ENCODE assay signal across 16 cellular contexts in the genomic region with DNA sequence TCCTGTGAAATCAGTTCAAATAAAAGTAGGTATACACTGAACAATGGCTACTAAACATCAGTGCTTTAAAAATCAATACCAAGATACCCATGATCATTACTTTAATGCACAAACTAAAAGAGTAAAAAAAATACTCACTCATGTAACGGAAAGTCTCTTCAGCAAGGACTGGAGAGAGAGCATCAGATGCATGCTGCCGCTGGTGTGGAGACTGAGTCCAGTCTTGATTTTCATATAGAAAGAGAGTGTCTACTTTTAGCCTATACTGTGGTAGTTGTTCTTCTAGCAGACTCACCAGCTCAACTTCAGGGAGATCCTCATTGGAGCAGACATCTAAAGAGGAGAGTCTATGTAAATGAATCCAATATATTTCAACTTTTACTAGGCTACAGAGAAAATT. TPM values are rescaled to one million over a fixed set of nuclear protein-coding genes. Genes with fewer than 3 reads are reported as not detected.
DNase-seq lines count a peak whose midpoint lies in the region; ATAC-seq, FAIRE-seq and TF ChIP-seq lines count a peak whose summit lies in the region.
"Had no signal": no experiment of that assay in that cellular context is flagged by ENCODE, and none has a peak within 500 bp of the region (broad histone marks: within the 10 kb centered on the region; RNA-seq: fewer than 3 reads in every experiment).

No MANE protein-coding gene starts in this region.

- no peaks in the 10 kb centered on the region for H3K36me3 ChIP-seq in subcutaneous abdominal adipose tissue (ENCODE audit: control insufficient read depth in 5 of 5, insufficient read depth in 5 of 5, low read length in 5 of 5)
- H3K36me3 ChIP-seq in kidney (ENCODE audit: control insufficient read depth in 1 of 2, insufficient read depth in 2 of 2, low read length in 2 of 2), result no peaks in the 10 kb centered on the region

- no peak for FAIRE-seq in kidney (lab: Jason Lieb, UNC)

- DNase-seq in T-helper 2 cell treated with Interferon-gamma antibody and Interleukin-4, amounts not matched to agents 5 μg/mL and 100 μg/mL, for 36 hours (ENCODE audit: low spot score), result no peak
- DNase-seq in T-helper 2 cell, result no peak
- peak; percentile 21 for DNase-seq in fibroblast of mammary gland (ENCODE audit: low read depth)
- no peak for DNase-seq in endothelial cell (ENCODE audit: low spot score)
- no peak for DNase-seq in kidney
- DNase-seq: 8988T; activated CD4-positive, alpha-beta T cell treated with anti-CD3 and anti-CD28 coated beads for 1 hour; activated effector memory CD4-positive, alpha-beta T cell treated with Interleukin-2 at 50 U/mL for 16 hours; cerebellar nuclear complex; islet precursor cell; NCI-H1105; NCI-H524; substantia nigra had no signal

- H3K4me3 ChIP-seq in fibroblast of mammary gland (ENCODE audit: control insufficient read depth, low read depth, low read length), result no peak overlapping the region
- peak overlapping the region in 1 of 5 donors; percentile 4 for H3K4me3 ChIP-seq in subcutaneous abdominal adipose tissue (ENCODE audit: low read depth in 1 of 5, low read length in 5 of 5)
- no peak overlapping the region for H3K4me3 ChIP-seq in kidney (ENCODE audit: low read length in 2 of 2)

- TF ChIP-seq CTCF in fibroblast of mammary gland (conservative IDR thresholded peaks at IDR 0.05; ENCODE audit: control insufficient read depth, insufficient read depth, low read depth, low read length) (no peak), endothelial cell (IDR thresholded peaks at IDR 0.05; ENCODE audit: unreplicated experiment) (no peak), kidney (IDR thresholded peaks at IDR 0.05; ENCODE audit: borderline replicate concordance, extremely low read depth, insufficient read depth) (no peak)

- no peak overlapping the region for H3K27ac Mint-ChIP-seq in T-helper 2 cell treated with Interferon-gamma antibody and Interleukin-4, amounts not matched to agents 5 μg/mL and 100 μg/mL, for 36 hours
- H3K27ac Mint-ChIP-seq in endothelial cell (ENCODE audit: unreplicated experiment), result no peak overlapping the region

- peaks cover 39% of the 10 kb centered on the region for H3K4me1 Mint-ChIP-seq in T-helper 2 cell treated with Interferon-gamma antibody and Interleukin-4, amounts not matched to agents 5 μg/mL and 100 μg/mL, for 36 hours (ENCODE audit: low read depth)
- H3K4me1 Mint-ChIP-seq in endothelial cell (ENCODE audit: unreplicated experiment), result peaks cover 8% of the 10 kb centered on the region

- H3K27ac ChIP-seq in subcutaneous abdominal adipose tissue (ENCODE audit: low read depth, low read length) (peak overlapping the region; percentile 82), kidney (ENCODE audit: low read depth in 2 of 2, low read length in 2 of 2) (peak overlapping the region in 1 of 2 donors; percentile 87)

- peaks cover 30% of the 10 kb centered on the region for H3K36me3 Mint-ChIP-seq in T-helper 2 cell treated with Interferon-gamma antibody and Interleukin-4, amounts not matched to agents 5 μg/mL and 100 μg/mL, for 36 hours (ENCODE audit: low read depth)
- H3K36me3 Mint-ChIP-seq in endothelial cell (ENCODE audit: low read depth, unreplicated experiment), result peaks cover 1% of the 10 kb centered on the region

- H3K9ac ChIP-seq in subcutaneous abdominal adipose tissue (ENCODE audit: low read length in 5 of 5) (no peak overlapping the region), kidney (ENCODE audit: low read length in 2 of 2) (no peak overlapping the region)

- H3K9me3 ChIP-seq in subcutaneous abdominal adipose tissue (ENCODE audit: control insufficient read depth in 5 of 5, low read length in 5 of 5) (no peaks in the 10 kb centered on the region), kidney (ENCODE audit: control insufficient read depth in 1 of 2, low read length in 2 of 2) (no peaks in the 10 kb centered on the region)

- peak overlapping the region; percentile 35 for H3K4me3 Mint-ChIP-seq in T-helper 2 cell treated with Interferon-gamma antibody and Interleukin-4, amounts not matched to agents 5 μg/mL and 100 μg/mL, for 36 hours
- H3K4me3 Mint-ChIP-seq in endothelial cell (ENCODE audit: unreplicated experiment), result no peak overlapping the region

- no peaks in the 10 kb centered on the region for H3K9me3 Mint-ChIP-seq in T-helper 2 cell treated with Interferon-gamma antibody and Interleukin-4, amounts not matched to agents 5 μg/mL and 100 μg/mL, for 36 hours
- no peaks in the 10 kb centered on the region for H3K9me3 Mint-ChIP-seq in endothelial cell (ENCODE audit: unreplicated experiment)

- H3K27me3 Mint-ChIP-seq in T-helper 2 cell treated with Interferon-gamma antibody and Interleukin-4, amounts not matched to agents 5 μg/mL and 100 μg/mL, for 36 hours (ENCODE audit: low read depth), result no peaks in the 10 kb centered on the region
- peaks cover 1% of the 10 kb centered on the region for H3K27me3 Mint-ChIP-seq in endothelial cell (ENCODE audit: unreplicated experiment)

- intact Hi-C loops in kidney (cut with DNase I), result no loop called here

- H3K4me1 ChIP-seq in subcutaneous abdominal adipose tissue (ENCODE audit: control insufficient read depth in 5 of 5, insufficient read depth in 5 of 5, low read length in 5 of 5) (peaks cover 0 to 31% (median 17%) of the 10 kb centered on the region in 5 donors), kidney (ENCODE audit: control insufficient read depth in 1 of 2, insufficient read depth in 1 of 2, low read depth in 1 of 2, low read length in 2 of 2) (peaks cover 15 to 25% of the 10 kb centered on the region in 2 donors)

- H3K27me3 ChIP-seq in subcutaneous abdominal adipose tissue (ENCODE audit: control insufficient read depth in 5 of 5, insufficient read depth in 4 of 5, low read length in 5 of 5), result no peaks in the 10 kb centered on the region

- peak; percentile 43 for ATAC-seq in SK-N-SH treated with all-trans-retinoic acid at 6 μM for 48 hours
- no peak for ATAC-seq in HG03139 (IDR thresholded peaks at IDR 0.05; ENCODE audit: unreplicated experiment)

TF ChIP-seq in SK-N-SH treated with all-trans-retinoic acid at 6 μM for 48 hours, 23 proteins besides CTCF, POLR2A, EP300 and RAD21:
- TF ChIP-seq ARNTL (CRISPR knock-in tag; IDR thresholded peaks at IDR 0.05; ENCODE audit: borderline replicate concordance, low read depth) (no peak), OSR1 (CRISPR knock-in tag; IDR thresholded peaks at IDR 0.05) (no peak), ISL1 (CRISPR knock-in tag; IDR thresholded peaks at IDR 0.05) (no peak), RARB (CRISPR knock-in tag; IDR thresholded peaks at IDR 0.05) (no peak), ZNF8 (CRISPR knock-in tag; IDR thresholded peaks at IDR 0.05) (no peak)

RNA-seq across cellular contexts. Expression of a gene that starts 44.0 kb away (rescaled TPM):
- 18.4 TPM for total RNA-seq in endothelial cell (ENCODE audit: unreplicated experiment)
- 65.8 TPM for total RNA-seq in kidney
- polyA plus RNA-seq in kidney (ENCODE audit: insufficient read depth, low read depth, low replicate concordance), result 16.6 TPM

RNA-seq across cellular contexts. Expression of a gene that starts 44.3 kb away (rescaled TPM):
- total RNA-seq in endothelial cell (ENCODE audit: unreplicated experiment), result 18.5 TPM
- total RNA-seq in kidney, result 26.1 TPM
- polyA plus RNA-seq in kidney (ENCODE audit: insufficient read depth, low read depth, low replicate concordance), result 60.3 TPM

RNA-seq across cellular contexts. Expression of a gene that starts 50.1 kb away (rescaled TPM):
- total RNA-seq in endothelial cell (ENCODE audit: unreplicated experiment) (1.1 TPM), kidney (3.7 TPM)
- not detected for polyA plus RNA-seq in kidney (ENCODE audit: insufficient read depth, low read depth, low replicate concordance)
